ENCODE assay signal across 1 cellular context in the genomic region with DNA sequence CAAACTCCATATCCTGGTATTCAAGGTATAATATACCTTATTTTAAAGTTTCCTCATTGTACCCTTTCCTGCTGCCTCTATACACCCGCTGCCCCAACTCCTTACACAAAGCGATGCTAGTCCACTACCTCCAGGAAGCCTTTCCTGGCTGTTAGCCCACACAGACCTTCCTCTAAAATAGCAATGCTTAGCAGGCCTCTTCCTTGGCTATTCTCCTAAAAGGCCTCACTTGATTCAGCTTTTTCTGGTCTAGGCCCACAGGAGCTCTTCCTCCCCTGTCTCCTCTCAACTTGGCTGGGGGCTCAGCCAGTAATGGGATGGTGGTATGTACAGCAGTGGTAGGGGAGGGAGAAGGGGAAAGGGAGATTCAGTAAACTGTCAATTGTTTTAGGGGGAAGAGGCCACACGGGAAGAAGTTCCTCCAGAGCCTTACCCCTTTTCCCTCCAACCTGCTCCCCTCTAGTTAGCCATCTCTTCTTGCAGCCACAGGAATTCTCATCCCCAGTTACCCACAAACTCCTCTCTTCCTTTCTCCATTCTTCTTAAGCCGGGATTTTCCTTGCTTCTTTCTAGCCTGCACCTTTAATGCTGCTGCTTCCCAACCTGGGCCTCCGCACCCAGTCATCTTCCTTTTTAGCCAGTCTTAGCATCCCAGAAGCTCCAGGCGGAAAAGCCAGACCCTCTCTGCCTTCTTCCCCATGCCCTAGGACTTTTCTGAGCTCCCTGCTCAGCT.
A peak's percentile ranks its signal among the peaks of the same experiment; 100 is the strongest.
TF ChIP-seq lines count a peak whose summit lies in the region.

No MANE protein-coding gene starts in this region.

TF ChIP-seq in HepG2, 621 proteins besides CTCF, POLR2A, EP300 and RAD21:
- TF ChIP-seq, protein P1, sequence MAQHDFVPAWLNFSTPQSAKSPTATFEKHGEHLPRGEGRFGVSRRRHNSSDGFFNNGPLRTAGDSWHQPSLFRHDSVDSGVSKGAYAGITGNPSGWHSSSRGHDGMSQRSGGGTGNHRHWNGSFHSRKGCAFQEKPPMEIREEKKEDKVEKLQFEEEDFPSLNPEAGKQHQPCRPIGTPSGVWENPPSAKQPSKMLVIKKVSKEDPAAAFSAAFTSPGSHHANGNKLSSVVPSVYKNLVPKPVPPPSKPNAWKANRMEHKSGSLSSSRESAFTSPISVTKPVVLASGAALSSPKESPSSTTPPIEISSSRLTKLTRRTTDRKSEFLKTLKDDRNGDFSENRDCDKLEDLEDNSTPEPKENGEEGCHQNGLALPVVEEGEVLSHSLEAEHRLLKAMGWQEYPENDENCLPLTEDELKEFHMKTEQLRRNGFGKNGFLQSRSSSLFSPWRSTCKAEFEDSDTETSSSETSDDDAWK (CRISPR knock-in tag; IDR thresholded peaks at IDR 0.05): no peak
- TF ChIP-seq POLR2AphosphoS5 (IDR thresholded peaks at IDR 0.05; ENCODE audit: low read depth, low read length) (peak; percentile 4; the same call in 1 of the 2 replicates), ZNF354B (CRISPR knock-in tag; IDR thresholded peaks at IDR 0.05) (peak; percentile 40; the same call in 1 of the 2 replicates)
